8 cellular contexts compared by ENCODE assay signal in genomic region chr15:68821190-68821897, GRCh38. TPM values are rescaled to one million over a fixed set of nuclear protein-coding genes. Genes with fewer than 3 reads are reported as not detected.
DNase-seq lines count a peak whose midpoint lies in the region; ATAC-seq and TF ChIP-seq lines count a peak whose summit lies in the region.

No MANE protein-coding gene starts in this region.

- peaks cover 18% of the 10 kb centered on the region for H3K36me3 Mint-ChIP-seq in activated CD4-positive, alpha-beta memory T cell treated with anti-CD3 and anti-CD28 coated beads for 36 hours

- H3K27me3 Mint-ChIP-seq in activated CD4-positive, alpha-beta memory T cell treated with anti-CD3 and anti-CD28 coated beads for 36 hours, result no peaks in the 10 kb centered on the region

- H3K4me1 ChIP-seq in gastroesophageal sphincter, result peaks cover 0 to 19% (median 4%) of the 10 kb centered on the region in 3 donors
- H3K4me1 ChIP-seq in psoas muscle, result peaks cover 10% of the 10 kb centered on the region

- peak overlapping the region; percentile 99 for H3K4me3 Mint-ChIP-seq in activated CD4-positive, alpha-beta memory T cell treated with anti-CD3 and anti-CD28 coated beads for 36 hours

- ATAC-seq in GM18907 (IDR thresholded peaks at IDR 0.05; ENCODE audit: unreplicated experiment), result peak; percentile 21
- peak; percentile 13 for ATAC-seq in HG03196 (IDR thresholded peaks at IDR 0.05; ENCODE audit: unreplicated experiment)
- peak; percentile 6 for ATAC-seq in gastroesophageal sphincter
- ATAC-seq in psoas muscle, result peak in 3 of 4 donors; percentile 0 to 5 (median 2)

- CTCF ChIA-PET in activated CD4-positive, alpha-beta memory T cell treated with anti-CD3 and anti-CD28 coated beads for 36 hours (lab: Charles Lee), result no interaction called here

- H3K27ac ChIP-seq in gastroesophageal sphincter, result peak overlapping the region in 3 of 4 donors; percentile 95 to 98 (median 96)
- H3K27ac ChIP-seq in psoas muscle, result peak overlapping the region; percentile 99

- intact Hi-C loops in activated CD4-positive, alpha-beta memory T cell treated with anti-CD3 and anti-CD28 coated beads for 36 hours (cut with micrococcal nuclease), result loop anchor here (1.0 to 10.0 kb wide), 2 partner anchors 38 to 893 kb away; no protein-coding TSS in a partner anchor
- intact Hi-C loops in psoas muscle (cut with DNase I), result loop anchor here (2.0 to 10.0 kb wide), 4 partner anchors 27 to 545 kb away; partner anchors contain the start of gene FEM1B (in 1 of the 2)

- DNase-seq in 8988T (peak; percentile 37), psoas muscle (no peak), superior temporal gyrus (ENCODE audit: extremely low spot score) (no peak)
- DNase-seq in activated CD4-positive, alpha-beta memory T cell treated with anti-CD3 and anti-CD28 coated beads for 36 hours, result peak; percentile 35
- no peak for DNase-seq in activated CD4-positive, CD25-positive, alpha-beta regulatory T cell treated with anti-CD3 and anti-CD28 coated beads, Interleukin-2, amount 50 U/mL, for 72 hours

- no peaks in the 10 kb centered on the region for H3K27me3 ChIP-seq in gastroesophageal sphincter
- no peaks in the 10 kb centered on the region for H3K27me3 ChIP-seq in psoas muscle (ENCODE audit: insufficient read depth in 3 of 3, low read length in 2 of 3)

- no peak for TF ChIP-seq POLR2A in gastroesophageal sphincter (IDR thresholded peaks at IDR 0.05)

- H3K4me3 ChIP-seq in gastroesophageal sphincter (peak overlapping the region; percentile 58 to 98), psoas muscle (peak overlapping the region; percentile 86)

- no peaks in the 10 kb centered on the region for H3K36me3 ChIP-seq in gastroesophageal sphincter
- no peaks in the 10 kb centered on the region for H3K36me3 ChIP-seq in psoas muscle (ENCODE audit: insufficient read depth in 1 of 2, low read depth in 1 of 2)

- TF ChIP-seq EP300 in gastroesophageal sphincter (IDR thresholded peaks at IDR 0.05), result no peak

- H3K9me3 ChIP-seq in gastroesophageal sphincter (no peaks in the 10 kb centered on the region), psoas muscle (no peaks in the 10 kb centered on the region)

- peak overlapping the region; percentile 99 for H3K27ac Mint-ChIP-seq in activated CD4-positive, alpha-beta memory T cell treated with anti-CD3 and anti-CD28 coated beads for 36 hours

- peaks cover 23% of the 10 kb centered on the region for H3K4me1 Mint-ChIP-seq in activated CD4-positive, alpha-beta memory T cell treated with anti-CD3 and anti-CD28 coated beads for 36 hours (ENCODE audit: low read depth)

- WGBS in gastroesophageal sphincter (ENCODE audit: low coverage in 1 of 2), 2 donors, result 3% methylated on average over 4 of the region's 63 CpGs; no CpG with 5 or more reads in 1 of the 2 donors
- 1% methylated on average over 43 to 63 of the region's 63 CpGs for WGBS in psoas muscle, 3 donors

- no peaks in the 10 kb centered on the region for H3K9me3 Mint-ChIP-seq in activated CD4-positive, alpha-beta memory T cell treated with anti-CD3 and anti-CD28 coated beads for 36 hours

- POLR2A ChIA-PET in activated CD4-positive, alpha-beta memory T cell treated with anti-CD3 and anti-CD28 coated beads for 36 hours (lab: Charles Lee), result interaction anchor here (1.0 kb wide), 2 partner anchors 23 to 26 kb away, joined by 6 to 7 read pairs; no protein-coding TSS in a partner anchor

- TF ChIP-seq CTCF in gastroesophageal sphincter (IDR thresholded peaks at IDR 0.05), result no peak
- TF ChIP-seq CTCF in psoas muscle (IDR thresholded peaks at IDR 0.05), result no peak

RNA-seq across cellular contexts. Expression of gene ANP32A, which starts 0.6 kb away (rescaled TPM):
- 100 to 1,000 TPM; 190 to 204 TPM for total RNA-seq in activated CD4-positive, alpha-beta memory T cell treated with anti-CD3 and anti-CD28 coated beads for 36 hours
- total RNA-seq in gastroesophageal sphincter (10 to 100 TPM; 42.4 to 75.0 (median 55.6) TPM), psoas muscle (10 to 100 TPM; 56.7 to 89.2 (median 83.3) TPM)
- polyA plus RNA-seq in psoas muscle, result 10 to 100 TPM; 79.4 to 98.2 (median 89.6) TPM

Comparison
In these comparisons a context has a peak if more than half of its experiments do, and no peak if none do; other contexts are left out.
1. DNase-seq: peak in 8988T (single experiment) and activated CD4-positive, alpha-beta memory T cell treated with anti-CD3 and anti-CD28 coated beads for 36 hours (single experiment); none in psoas muscle (0 of 2), activated CD4-positive, CD25-positive, alpha-beta regulatory T cell treated with anti-CD3 and anti-CD28 coated beads, Interleukin-2, amount 50 U/mL, for 72 hours (single experiment) and superior temporal gyrus (single experiment).
2. Peak in every context shown above with its lines, with median percentiles within 50 percentile points of each other: ATAC-seq.